1 cellular context compared by ENCODE assay signal in genomic region chr18:23640023-23640422, GRCh38.
TF ChIP-seq lines count a peak whose summit lies in the region.

No MANE protein-coding gene starts in this region.

TF ChIP-seq in WTC11, 78 proteins besides CTCF, POLR2A, EP300 and RAD21 (continued from another document):
- TF ChIP-seq FOXK1 (CRISPR knock-in tag; IDR thresholded peaks at IDR 0.05) (no peak), CBFB (CRISPR knock-in tag; IDR thresholded peaks at IDR 0.05; ENCODE audit: low read depth) (no peak), SMAD3 (CRISPR knock-in tag; IDR thresholded peaks at IDR 0.05; ENCODE audit: borderline replicate concordance) (no peak), GTF2I (CRISPR knock-in tag; conservative IDR thresholded peaks at IDR 0.05) (no peak), RELA (CRISPR knock-in tag; IDR thresholded peaks at IDR 0.05; ENCODE audit: borderline replicate concordance) (no peak), ZNF219 (CRISPR knock-in tag; IDR thresholded peaks at IDR 0.05; ENCODE audit: borderline replicate concordance) (no peak), ARID4B (CRISPR knock-in tag; IDR thresholded peaks at IDR 0.05; ENCODE audit: borderline replicate concordance) (no peak)
TF ChIP-seq in WTC11: peak in this region for 0.
